In the genomic region with DNA sequence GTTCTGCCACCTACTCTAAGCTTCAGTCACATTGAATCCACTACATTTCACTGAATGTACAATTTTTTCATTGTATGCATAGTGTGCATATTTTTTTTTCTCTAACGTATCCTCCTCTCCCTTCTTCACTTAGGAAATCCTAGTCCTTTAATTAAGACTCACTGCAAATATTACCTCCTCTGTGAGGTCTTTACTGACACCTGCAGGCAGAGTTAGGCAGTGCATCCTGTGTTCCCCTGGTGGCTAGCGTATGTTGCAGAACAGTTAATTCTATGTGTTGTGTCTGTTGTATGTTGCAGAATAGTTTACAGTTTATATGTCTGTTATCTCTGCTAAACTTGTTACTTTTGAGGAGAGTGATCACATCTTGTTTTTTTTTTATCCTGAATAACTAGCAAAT, we compare ENCODE assay signal across 7 cellular contexts.
A peak's percentile ranks its signal among the peaks of the same experiment; 100 is the strongest.
DNase-seq lines count a peak whose midpoint lies in the region; ATAC-seq, FAIRE-seq and TF ChIP-seq lines count a peak whose summit lies in the region.
"Not testable (repeated sequence)": the region's sequence is repeated elsewhere in the genome, so short reads cannot be mapped to it uniquely, and the experiment has no call there.

No MANE protein-coding gene starts in this region.

- not testable (repeated sequence) for TF ChIP-seq RAD21 in HepG2 (CRISPR knock-in tag; IDR thresholded peaks at IDR 0.05)

- WGBS in HepG2 (ENCODE audit: low lambda C conversion rate): no CpG with 5 or more reads among the region's 2 CpGs

- H3K9me3 Mint-ChIP-seq in activated T-helper 17 cell treated with anti-CD3 and anti-CD28 coated beads, Interleukin-2, amount 50 U/mL, for 72 hours; progenitor cell of endocrine pancreas (ENCODE audit: low read depth): not testable (repeated sequence)

- H3K36me3 Mint-ChIP-seq in activated T-helper 17 cell treated with anti-CD3 and anti-CD28 coated beads, Interleukin-2, amount 50 U/mL, for 72 hours (ENCODE audit: low read depth): peaks cover 25% of the 10 kb centered on the region
- H3K36me3 Mint-ChIP-seq in progenitor cell of endocrine pancreas (ENCODE audit: insufficient read depth): not testable (repeated sequence)

- not testable (repeated sequence) for H3K27me3 Mint-ChIP-seq in activated T-helper 17 cell treated with anti-CD3 and anti-CD28 coated beads, Interleukin-2, amount 50 U/mL, for 72 hours; progenitor cell of endocrine pancreas

- in situ Hi-C loops in HepG2 (cut with HindIII; ENCODE audit: extremely low pct_ligation_motif_present, low pct_unique_long_range_greater_than_20kb): not testable (repeated sequence)

- H3K4me2 ChIP-seq in endothelial cell of umbilical vein (ENCODE audit: insufficient read depth, low read length); HepG2 (ENCODE audit: low read depth, low read length): not testable (repeated sequence)

- not testable (repeated sequence) for BruUV-seq in endothelial cell of umbilical vein (replicated peaks; lab: Mats Ljungman, UMichigan); HepG2 (replicated peaks; lab: Mats Ljungman, UMichigan)

- not testable (repeated sequence) for H3K4me3 Mint-ChIP-seq in activated T-helper 17 cell treated with anti-CD3 and anti-CD28 coated beads, Interleukin-2, amount 50 U/mL, for 72 hours; progenitor cell of endocrine pancreas (ENCODE audit: low read depth)

- not testable (repeated sequence) for H3K79me2 ChIP-seq in endothelial cell of umbilical vein (ENCODE audit: control insufficient read depth, insufficient read depth, low read length); HepG2 (ENCODE audit: insufficient read depth, low read length)

- TF ChIP-seq CTCF in RWPE2 (IDR thresholded peaks at IDR 0.05; ENCODE audit: poor library complexity, severe bottlenecking); endothelial cell of umbilical vein (IDR thresholded peaks at IDR 0.05; ENCODE audit: extremely low read depth in 1 of 2, insufficient read depth in 1 of 2, low read depth in 1 of 2, low read length in 2 of 2); HepG2 (CRISPR knock-in tag; IDR thresholded peaks at IDR 0.05): not testable (repeated sequence)
- peak; percentile 25 for TF ChIP-seq CTCF in progenitor cell of endocrine pancreas (IDR thresholded peaks at IDR 0.05; ENCODE audit: unreplicated experiment)

- FAIRE-seq in endothelial cell of umbilical vein (lab: Jason Lieb, UNC) (peak; percentile 40), HepG2 (lab: Jason Lieb, UNC) (peak; percentile 12)

- H2AFZ ChIP-seq in endothelial cell of umbilical vein (ENCODE audit: low read depth, low read length); HepG2 (ENCODE audit: low read length): not testable (repeated sequence)

- not testable (repeated sequence) for H3K9me3 ChIP-seq in RWPE2 (ENCODE audit: severe bottlenecking); endothelial cell of umbilical vein (replicated peaks; ENCODE audit: control insufficient read depth, insufficient read depth, low read length); HepG2 (ENCODE audit: low read length)

- TF ChIP-seq POLR2A in endothelial cell of umbilical vein (IDR thresholded peaks at IDR 0.05; ENCODE audit: low read depth, low read length); HepG2 (IDR thresholded peaks at IDR 0.05; ENCODE audit: insufficient read depth in 1 of 2, low read depth in 2 of 2, low read length in 2 of 2): not testable (repeated sequence)

- H3K27ac ChIP-seq in RWPE2 (ENCODE audit: poor library complexity, severe bottlenecking); endothelial cell of umbilical vein (ENCODE audit: insufficient read depth, low read depth, low read length); HepG2 (ENCODE audit: extremely low read length, insufficient read depth, low read length): not testable (repeated sequence)

- not testable (repeated sequence) for H3K4me1 ChIP-seq in RWPE2 (ENCODE audit: insufficient read depth, poor library complexity, severe bottlenecking); endothelial cell of umbilical vein (ENCODE audit: control insufficient read depth, extremely low read depth, insufficient read depth, low read length); HepG2 (ENCODE audit: insufficient read depth, low read length)

- H3K27me3 ChIP-seq in RWPE2 (ENCODE audit: insufficient read depth, poor library complexity, severe bottlenecking); endothelial cell of umbilical vein (ENCODE audit: control insufficient read depth in 2 of 2, insufficient read depth in 2 of 2, low read length in 2 of 2); HepG2 (ENCODE audit: control insufficient read depth in 1 of 2, insufficient read depth in 2 of 2, low read length in 2 of 2): not testable (repeated sequence)

- not testable (repeated sequence) for TF ChIP-seq EP300 in HepG2 (IDR thresholded peaks at IDR 0.05; ENCODE audit: low read depth in 2 of 2, low read length in 2 of 2); HepG2 (CRISPR knock-in tag; IDR thresholded peaks at IDR 0.05; ENCODE audit: borderline replicate concordance)

- dilution Hi-C loops in endothelial cell of umbilical vein (cut with MboI; ENCODE audit: extremely low pct_ligation_motif_present, low sequenced_read_pairs): not testable (repeated sequence)

- ATAC-seq in GM18867 (IDR thresholded peaks at IDR 0.05; ENCODE audit: unreplicated experiment): peak; percentile 58
- ATAC-seq in HG02885 (IDR thresholded peaks at IDR 0.05; ENCODE audit: poor library complexity, unreplicated experiment): peak; percentile 47
- peak; percentile 78 for ATAC-seq in RWPE2 (ENCODE audit: low read depth)
- ATAC-seq in activated T-helper 17 cell treated with anti-CD3 and anti-CD28 coated beads, Interleukin-2, amount 50 U/mL, for 72 hours (replicated peaks): peak; percentile 79
- ATAC-seq in HepG2: peak; percentile 79

- DNase-seq in RWPE2 (ENCODE audit: low spot score); endothelial cell of umbilical vein (ENCODE audit: low read depth, low spot score); HepG2 (ENCODE audit: low spot score); progenitor cell of endocrine pancreas (ENCODE audit: low spot score, unreplicated experiment): not testable (repeated sequence)

- POLR2A ChIA-PET in endothelial cell of umbilical vein (lab: Charles Lee); HepG2 (lab: Yijun Ruan, JAX): not testable (repeated sequence)

- not testable (repeated sequence) for H3K4me3 ChIP-seq in RWPE2 (ENCODE audit: severe bottlenecking); endothelial cell of umbilical vein (replicated peaks in 1 of 3; ENCODE audit: insufficient read depth in 1 of 3, low read depth in 1 of 3, low read length in 3 of 3); HepG2 (replicated peaks in 1 of 3; ENCODE audit: insufficient read depth in 1 of 3, low read depth in 2 of 3, low read length in 3 of 3)

- intact Hi-C loops in endothelial cell of umbilical vein (cut with micrococcal nuclease); HepG2 (cut with micrococcal nuclease; ENCODE audit: unreplicated experiment): not testable (repeated sequence)

- not testable (repeated sequence) for H3K36me3 ChIP-seq in RWPE2 (ENCODE audit: low read depth); endothelial cell of umbilical vein (ENCODE audit: control insufficient read depth in 2 of 2, extremely low read depth in 1 of 2, insufficient read depth in 2 of 2, low read length in 2 of 2); HepG2 (replicated peaks in 1 of 2; ENCODE audit: control insufficient read depth in 1 of 2, insufficient read depth in 2 of 2, low read length in 2 of 2)

- CTCF ChIA-PET in endothelial cell of umbilical vein (lab: Charles Lee); HepG2 (lab: Yijun Ruan, JAX; ENCODE audit: low intra/inter-chr PET ratio, low total read pairs): not testable (repeated sequence)

- not testable (repeated sequence) for H3K9me1 ChIP-seq in endothelial cell of umbilical vein (replicated peaks; ENCODE audit: control insufficient read depth, extremely low read depth, insufficient read depth, low read length)

- H3K27ac Mint-ChIP-seq in activated T-helper 17 cell treated with anti-CD3 and anti-CD28 coated beads, Interleukin-2, amount 50 U/mL, for 72 hours; progenitor cell of endocrine pancreas: not testable (repeated sequence)

- not testable (repeated sequence) for H4K20me1 ChIP-seq in endothelial cell of umbilical vein (replicated peaks; ENCODE audit: control insufficient read depth, extremely low read depth, insufficient read depth, low read length); HepG2 (ENCODE audit: insufficient read depth, low read length)

- not testable (repeated sequence) for H3K4me1 Mint-ChIP-seq in activated T-helper 17 cell treated with anti-CD3 and anti-CD28 coated beads, Interleukin-2, amount 50 U/mL, for 72 hours; progenitor cell of endocrine pancreas (ENCODE audit: low read depth)

- H3K9ac ChIP-seq in endothelial cell of umbilical vein (replicated peaks; ENCODE audit: extremely low read depth, insufficient read depth, low read length); HepG2 (ENCODE audit: insufficient read depth, low read depth, low read length): not testable (repeated sequence)
